Comparison of ENCODE assay signal across 6 cellular contexts in the genomic region with DNA sequence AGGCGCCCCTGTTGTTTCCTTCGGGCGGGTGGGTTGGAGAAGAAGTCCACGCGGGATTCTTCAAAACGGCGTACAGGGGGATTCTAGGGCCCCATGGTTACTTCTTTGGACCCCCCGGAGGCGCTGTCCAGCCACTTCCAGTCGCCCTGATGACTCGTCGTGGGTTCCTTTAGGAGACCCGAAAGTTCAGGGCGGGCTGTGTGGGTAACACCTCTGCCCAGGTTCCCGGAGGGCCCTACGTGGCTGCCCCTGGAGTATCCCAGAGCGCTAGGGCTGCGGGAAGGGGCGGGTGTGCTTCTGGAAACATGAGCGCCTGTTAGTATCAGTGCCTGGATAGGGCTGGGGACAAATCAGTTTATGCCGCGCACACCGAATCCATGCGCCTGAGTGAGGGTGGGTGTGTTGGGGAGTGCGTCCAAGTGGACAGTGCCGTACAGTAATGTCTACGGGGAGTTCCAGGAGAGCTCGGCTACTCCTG. TPM values are rescaled to one million over a fixed set of nuclear protein-coding genes. Genes with fewer than 3 reads are reported as not detected.
DNase-seq lines count a peak whose midpoint lies in the region; ATAC-seq and TF ChIP-seq lines count a peak whose summit lies in the region.

No MANE protein-coding gene starts in this region.

- H3K27ac ChIP-seq in lung (ENCODE audit: low read depth in 1 of 2, low read length in 1 of 2): peak overlapping the region; percentile 24 to 60

- peaks cover 0 to 6% of the 10 kb centered on the region in 2 donors for H3K36me3 ChIP-seq in lung (ENCODE audit: control insufficient read depth in 2 of 2, insufficient read depth in 2 of 2, low read length in 2 of 2)

- H3K9me3 ChIP-seq in lung (ENCODE audit: control insufficient read depth in 2 of 2, insufficient read depth in 1 of 2, low read length in 1 of 2): no peaks in the 10 kb centered on the region

- ATAC-seq in lung (ENCODE audit: insufficient read depth, low FRiP score) (no peak), GM21447 (IDR thresholded peaks at IDR 0.05; ENCODE audit: unreplicated experiment) (no peak), HG03378 (IDR thresholded peaks at IDR 0.05; ENCODE audit: unreplicated experiment) (no peak)

- no peak for TF ChIP-seq CTCF in lung (IDR thresholded peaks at IDR 0.05; ENCODE audit: control extremely low read depth, extremely low read depth)

- no peaks in the 10 kb centered on the region for H3K27me3 ChIP-seq in lung (ENCODE audit: control insufficient read depth, insufficient read depth)

- DNase-seq in activated naive CD4-positive, alpha-beta T cell treated with anti-CD3 and anti-CD28 coated beads for 36 hours: peak; percentile 70
- DNase-seq in activated naive CD4-positive, alpha-beta T cell treated with Interleukin-2 at 50 U/mL for 16 hours: no peak
- DNase-seq in activated T-helper 9 cell treated with anti-CD3 and anti-CD28 coated beads, Interleukin-2, amount 50 U/mL, for 16 hours (ENCODE audit: low read depth): peak; percentile 31
- no peak for DNase-seq in lung (ENCODE audit: low spot score)

- no peaks in the 10 kb centered on the region for H3K9me3 Mint-ChIP-seq in activated naive CD4-positive, alpha-beta T cell treated with anti-CD3 and anti-CD28 coated beads for 36 hours

- peaks cover 12% of the 10 kb centered on the region for H3K4me1 Mint-ChIP-seq in activated naive CD4-positive, alpha-beta T cell treated with anti-CD3 and anti-CD28 coated beads for 36 hours (ENCODE audit: low read depth)

- H3K27me3 Mint-ChIP-seq in activated naive CD4-positive, alpha-beta T cell treated with anti-CD3 and anti-CD28 coated beads for 36 hours (ENCODE audit: low read depth): peaks cover 16% of the 10 kb centered on the region

- H3K27ac Mint-ChIP-seq in activated naive CD4-positive, alpha-beta T cell treated with anti-CD3 and anti-CD28 coated beads for 36 hours: peak overlapping the region; percentile 36

- peaks cover 0 to 28% of the 10 kb centered on the region in 2 donors for H3K4me1 ChIP-seq in lung (ENCODE audit: control insufficient read depth in 2 of 2, insufficient read depth in 2 of 2, low read length in 2 of 2)

- peak overlapping the region; percentile 73 for H3K4me3 Mint-ChIP-seq in activated naive CD4-positive, alpha-beta T cell treated with anti-CD3 and anti-CD28 coated beads for 36 hours

- WGBS in lung, 2 donors: 5 to 7% methylated on average over 28 of the region's 28 CpGs

- intact Hi-C loops in activated naive CD4-positive, alpha-beta T cell treated with anti-CD3 and anti-CD28 coated beads for 36 hours (cut with micrococcal nuclease): loop anchor here (1.0 to 5.0 kb wide), 6 partner anchors 190 to 348 kb away; a partner anchor contains a TSS

- CTCF ChIA-PET in activated naive CD4-positive, alpha-beta T cell treated with anti-CD3 and anti-CD28 coated beads for 36 hours (lab: Charles Lee): interaction anchor here (0.6 to 3.2 kb wide), 31 partner anchors 9 to 337 kb away, joined by 3 to 44 read pairs (median 5); a partner anchor contains a TSS

- peaks cover 6% of the 10 kb centered on the region for H3K36me3 Mint-ChIP-seq in activated naive CD4-positive, alpha-beta T cell treated with anti-CD3 and anti-CD28 coated beads for 36 hours (ENCODE audit: low read depth)

- peak overlapping the region; percentile 10 for H3K4me3 ChIP-seq in lung

RNA-seq across cellular contexts. Expression of a gene that starts 0.6 kb away (rescaled TPM):
- 10 to 100 TPM; 14.8 TPM for total RNA-seq in activated naive CD4-positive, alpha-beta T cell treated with anti-CD3 and anti-CD28 coated beads for 36 hours
- total RNA-seq in lung: 10 to 100 TPM; 28.9 to 34.8 TPM
- 10 to 100 TPM in 1 of 2 donors, 1 to 10 TPM in 1; 5.5 to 14.4 TPM for polyA plus RNA-seq in lung

RNA-seq across cellular contexts. Expression of a gene that starts 12.5 kb away (rescaled TPM):
- 10 to 100 TPM; 22.7 to 24.7 TPM for total RNA-seq in activated naive CD4-positive, alpha-beta T cell treated with anti-CD3 and anti-CD28 coated beads for 36 hours
- total RNA-seq in lung: 10 to 100 TPM; 11.1 to 31.7 TPM
- polyA plus RNA-seq in lung: 10 to 100 TPM; 43.2 to 55.4 TPM

RNA-seq across cellular contexts. Expression of a gene that starts 24.3 kb away (rescaled TPM):
- total RNA-seq in activated naive CD4-positive, alpha-beta T cell treated with anti-CD3 and anti-CD28 coated beads for 36 hours: 10 to 100 TPM; 31.1 to 34.1 TPM
- total RNA-seq in lung: 10 to 100 TPM; 32.7 to 37.8 TPM
- polyA plus RNA-seq in lung: 10 to 100 TPM; 21.1 to 21.6 TPM

RNA-seq across cellular contexts. Expression of a gene that starts 29.2 kb away (rescaled TPM):
- under 1 TPM; 0.14 to 0.30 TPM for total RNA-seq in activated naive CD4-positive, alpha-beta T cell treated with anti-CD3 and anti-CD28 coated beads for 36 hours
- 1 to 10 TPM in 1 of 2 donors, under 1 TPM in 1; 0.65 to 7.3 TPM for total RNA-seq in lung
- 1 to 10 TPM; 1.2 to 3.5 TPM for polyA plus RNA-seq in lung

Comparison
In these comparisons a context has a peak if more than half of its experiments do, and no peak if none do; other contexts are left out.
1. DNase-seq: peak in activated naive CD4-positive, alpha-beta T cell treated with anti-CD3 and anti-CD28 coated beads for 36 hours (single experiment) and activated T-helper 9 cell treated with anti-CD3 and anti-CD28 coated beads, Interleukin-2, amount 50 U/mL, for 16 hours (single experiment); none in activated naive CD4-positive, alpha-beta T cell treated with Interleukin-2 at 50 U/mL for 16 hours (single experiment) and lung (single experiment).